In genomic region chr15:41493902-41494189, GRCh38 we compare ENCODE assay signal across 8 cellular contexts.
DNase-seq lines count a peak whose midpoint lies in the region; ATAC-seq and TF ChIP-seq lines count a peak whose summit lies in the region.

No MANE protein-coding gene starts in this region.

- H3K4me1 ChIP-seq in effector memory CD4-positive, alpha-beta T cell (ENCODE audit: control insufficient read depth, insufficient read depth, low read length, poor library complexity, severe bottlenecking) = peaks cover 33% of the 10 kb centered on the region
- peaks cover 6% of the 10 kb centered on the region for H3K4me1 ChIP-seq in rectal smooth muscle tissue (ENCODE audit: control insufficient read depth, insufficient read depth, low read length)

- no peak for TF ChIP-seq CTCF in HL-60 (IDR thresholded peaks at IDR 0.05; ENCODE audit: insufficient read depth, low read length)

- no peaks in the 10 kb centered on the region for H3K9me3 ChIP-seq in effector memory CD4-positive, alpha-beta T cell (ENCODE audit: control insufficient read depth, low read length)

- H3K9ac ChIP-seq in rectal smooth muscle tissue (ENCODE audit: low read length) = no peak overlapping the region

- H3K36me3 ChIP-seq in effector memory CD4-positive, alpha-beta T cell (ENCODE audit: control insufficient read depth, insufficient read depth, low read length) = no peaks in the 10 kb centered on the region
- no peaks in the 10 kb centered on the region for H3K36me3 ChIP-seq in rectal smooth muscle tissue (ENCODE audit: control insufficient read depth, insufficient read depth, low read length)

- H3K27ac ChIP-seq in HL-60 (replicated peaks) (no peak overlapping the region), rectal smooth muscle tissue (ENCODE audit: low read depth, low read length) (no peak overlapping the region)
- H3K27ac ChIP-seq in effector memory CD4-positive, alpha-beta T cell (ENCODE audit: insufficient read depth, low read length, poor library complexity, severe bottlenecking) = no peak overlapping the region

- H3K4me3 ChIP-seq in HL-60 (replicated peaks; ENCODE audit: insufficient read depth, low read length) (peak overlapping the region; percentile 25), rectal smooth muscle tissue (ENCODE audit: low read length) (peak overlapping the region; percentile 80)
- peak overlapping the region; percentile 57 for H3K4me3 ChIP-seq in effector memory CD4-positive, alpha-beta T cell (ENCODE audit: insufficient read depth, low read depth, low read length, poor library complexity, severe bottlenecking)

- DNase-seq in HL-60 (ENCODE audit: low read depth in 1 of 2, low spot score in 1 of 2) (no peak), glomerular visceral epithelial cell (ENCODE audit: extremely low spot score) (no peak), germinal center (ENCODE audit: low spot score) (no peak), NCI-H2029 treated with DMSO at 0.1 percent for 48 hours (lab: John Stamatoyannopoulos, UW) (no peak)
- DNase-seq in effector memory CD4-positive, alpha-beta T cell = no peak

- peak; percentile 25 for ATAC-seq in GM18868 (IDR thresholded peaks at IDR 0.05; ENCODE audit: unreplicated experiment)
- no peak for ATAC-seq in HG03135 (IDR thresholded peaks at IDR 0.05; ENCODE audit: unreplicated experiment)

- H3K27me3 ChIP-seq in HL-60 (ENCODE audit: insufficient read depth, poor library complexity, severe bottlenecking) (peaks cover 51% of the 10 kb centered on the region), rectal smooth muscle tissue (ENCODE audit: control insufficient read depth, insufficient read depth, low read length) (peaks cover 3% of the 10 kb centered on the region)
- peaks cover 27% of the 10 kb centered on the region for H3K27me3 ChIP-seq in effector memory CD4-positive, alpha-beta T cell (replicated peaks; ENCODE audit: control insufficient read depth, insufficient read depth, low read length, poor library complexity, severe bottlenecking)

Comparison
In these comparisons a context has a peak if more than half of its experiments do, and no peak if none do; other contexts are left out.
1. H3K4me3 ChIP-seq: peak in every context shown above with its lines; median percentile 80 in rectal smooth muscle tissue; 57 in effector memory CD4-positive, alpha-beta T cell; 25 in HL-60.